9 cellular contexts compared by ENCODE assay signal in genomic region chr10:3248526-3249255, GRCh38.
A peak's percentile ranks its signal among the peaks of the same experiment; 100 is the strongest.
DNase-seq lines count a peak whose midpoint lies in the region; TF ChIP-seq lines count a peak whose summit lies in the region.
"Had no signal": no experiment of that assay in that cellular context is flagged by ENCODE, and none has a peak within 500 bp of the region (broad histone marks: within the 10 kb centered on the region; RNA-seq: fewer than 3 reads in every experiment).

No MANE protein-coding gene starts in this region.

- no peak overlapping the region for H3K4me3 ChIP-seq in HEK293 (ENCODE audit: low read depth, low read length)
- peak overlapping the region; percentile 29 for H3K4me3 ChIP-seq in WI38 (ENCODE audit: low read depth, low read length)
- no peak overlapping the region for H3K4me3 ChIP-seq in left ventricle myocardium inferior
- peak overlapping the region; percentile 23 for H3K4me3 ChIP-seq in smooth muscle cell

- peak overlapping the region; percentile 77 for H3K4me2 ChIP-seq in smooth muscle cell

- no peaks in the 10 kb centered on the region for H3K9me3 Mint-ChIP-seq in activated CD4-positive, alpha-beta T cell treated with anti-CD3 and anti-CD28 coated beads, Interleukin-2, amount 10 ng/mL, durations not matched to agents 24 days and 14 days

- TF ChIP-seq CTCF in HEK293 (tag by site-specific recombination; IDR thresholded peaks at IDR 0.05) (no peak), WI38 (IDR thresholded peaks at IDR 0.05; ENCODE audit: low read depth, low read length) (no peak), left ventricle myocardium inferior (IDR thresholded peaks at IDR 0.05; ENCODE audit: borderline replicate concordance) (no peak), smooth muscle cell (IDR thresholded peaks at IDR 0.05; ENCODE audit: borderline replicate concordance, insufficient read depth, poor library complexity, severe bottlenecking) (no peak)

- H3F3A ChIP-seq in smooth muscle cell (ENCODE audit: low read depth) = peaks cover 10% of the 10 kb centered on the region

- H3K36me3 ChIP-seq in HEK293 (ENCODE audit: control insufficient read depth in 2 of 2, insufficient read depth in 1 of 2, low read length in 2 of 2) (no peaks in the 10 kb centered on the region), left ventricle myocardium inferior (no peaks in the 10 kb centered on the region), smooth muscle cell (ENCODE audit: low read depth) (no peaks in the 10 kb centered on the region)

- no peaks in the 10 kb centered on the region for H3K36me3 Mint-ChIP-seq in activated CD4-positive, alpha-beta T cell treated with anti-CD3 and anti-CD28 coated beads, Interleukin-2, amount 10 ng/mL, durations not matched to agents 24 days and 14 days (ENCODE audit: low read depth)

- H4K20me1 ChIP-seq in smooth muscle cell (ENCODE audit: low read depth) = no peaks in the 10 kb centered on the region

- H3K9me3 ChIP-seq in HEK293 (ENCODE audit: control insufficient read depth, insufficient read depth, low read depth, low read length) (no peaks in the 10 kb centered on the region), left ventricle myocardium inferior (replicated peaks) (no peaks in the 10 kb centered on the region), smooth muscle cell (replicated peaks; ENCODE audit: low read depth) (no peaks in the 10 kb centered on the region)

- CTCF ChIA-PET in HEK293 (lab: Yijun Ruan, JAX) = interaction anchor here (0.8 kb wide), 1 partner anchor 55 kb away, joined by 3 read pairs; no protein-coding TSS in a partner anchor

- H3K27ac ChIP-seq in HEK293 (ENCODE audit: extremely low read depth, low read depth, low read length) (no peak overlapping the region), left ventricle myocardium inferior (replicated peaks) (peak overlapping the region; percentile 43), smooth muscle cell (ENCODE audit: low read depth) (peak overlapping the region; percentile 96)

- no peaks in the 10 kb centered on the region for H3K79me2 ChIP-seq in smooth muscle cell (ENCODE audit: low read depth)

- H3K27ac Mint-ChIP-seq in activated CD4-positive, alpha-beta T cell treated with anti-CD3 and anti-CD28 coated beads, Interleukin-2, amount 10 ng/mL, durations not matched to agents 24 days and 14 days = no peak overlapping the region

- H3K27me3 ChIP-seq in left ventricle myocardium inferior (ENCODE audit: low read depth) = no peaks in the 10 kb centered on the region
- no peaks in the 10 kb centered on the region for H3K27me3 ChIP-seq in smooth muscle cell (ENCODE audit: low read depth)

- intact Hi-C loops in left ventricle myocardium inferior (cut with micrococcal nuclease) = loop anchor here (10.0 kb wide), 1 partner anchor 1526 kb away; no protein-coding TSS in a partner anchor
- intact Hi-C loops in activated CD4-positive, alpha-beta T cell treated with anti-CD3 and anti-CD28 coated beads, Interleukin-2, amount 10 ng/mL, durations not matched to agents 24 days and 14 days (cut with micrococcal nuclease) = no loop called here

- H3K27me3 Mint-ChIP-seq in activated CD4-positive, alpha-beta T cell treated with anti-CD3 and anti-CD28 coated beads, Interleukin-2, amount 10 ng/mL, durations not matched to agents 24 days and 14 days = peaks cover 54% of the 10 kb centered on the region

- H3K4me3 Mint-ChIP-seq in activated CD4-positive, alpha-beta T cell treated with anti-CD3 and anti-CD28 coated beads, Interleukin-2, amount 10 ng/mL, durations not matched to agents 24 days and 14 days = no peak overlapping the region

- POLR2A ChIA-PET in HEK293 (lab: Yijun Ruan, JAX) = no interaction called here

- 3% methylated on average over 6 of the region's 6 CpGs for WGBS in smooth muscle cell (ENCODE audit: low lambda C conversion rate)

- H3K4me1 Mint-ChIP-seq in activated CD4-positive, alpha-beta T cell treated with anti-CD3 and anti-CD28 coated beads, Interleukin-2, amount 10 ng/mL, durations not matched to agents 24 days and 14 days = peaks cover 8% of the 10 kb centered on the region

- peak overlapping the region; percentile 52 for H3K9ac ChIP-seq in smooth muscle cell (ENCODE audit: low read depth)

- H2AFZ ChIP-seq in smooth muscle cell (ENCODE audit: low read depth) = peak overlapping the region; percentile 3

- H3K4me1 ChIP-seq in HEK293 (ENCODE audit: control insufficient read depth, insufficient read depth, low read length) (peaks cover 2% of the 10 kb centered on the region; the same call in 1 of the 2 replicates), left ventricle myocardium inferior (no peaks in the 10 kb centered on the region), smooth muscle cell (ENCODE audit: low read depth) (peaks cover 5% of the 10 kb centered on the region)

- DNase-seq in left ventricle myocardium inferior = no peak
- no peak for DNase-seq in smooth muscle cell (lab: John Stamatoyannopoulos, UW; ENCODE audit: unreplicated experiment)
- no peak for DNase-seq in NCI-H524 treated with DMSO at 0.1 percent for 48 hours (lab: John Stamatoyannopoulos, UW)
- DNase-seq in NCI-H2196 (lab: John Stamatoyannopoulos, UW; ENCODE audit: unreplicated experiment) = no peak
- no peak for DNase-seq in HUDEP-2 (lab: John Stamatoyannopoulos, UW; ENCODE audit: unreplicated experiment in 76 of 76)
- DNase-seq in activated CD4-positive, alpha-beta T cell treated with anti-CD3 and anti-CD28 coated beads, Interleukin-2, amount 10 ng/mL, durations not matched to agents 24 days and 14 days = no peak
- DNase-seq: RPMI8226 had no signal

TF ChIP-seq in HEK293, 187 proteins besides CTCF, POLR2A, EP300 and RAD21 (continues in another document):
- TF ChIP-seq ZBTB17 (tag by site-specific recombination; IDR thresholded peaks at IDR 0.05) (peak; percentile 86), ZNF76 (tag by site-specific recombination; IDR thresholded peaks at IDR 0.05; ENCODE audit: borderline replicate concordance, low read depth) (no peak), GFI1B (tag by site-specific recombination; IDR thresholded peaks at IDR 0.05) (peak; percentile 91), ZEB2 (tag by site-specific recombination; IDR thresholded peaks at IDR 0.05) (0 out of 2 replicates have a peak, but pooled peaks have one; percentile 43), SP7 (tag by site-specific recombination; IDR thresholded peaks at IDR 0.05) (peak; percentile 57; the same call in 1 of the 2 replicates), HOXA7 (CRISPR knock-in tag; IDR thresholded peaks at IDR 0.05; ENCODE audit: borderline replicate concordance) (no peak), ZNF335 (tag by site-specific recombination; conservative IDR thresholded peaks at IDR 0.05) (peak; percentile 33; the same call in 1 of the 2 replicates), PRDM1 (tag by site-specific recombination; IDR thresholded peaks at IDR 0.05) (peak; percentile 62; the same call in 1 of the 2 replicates), ZNF660 (tag by site-specific recombination; IDR thresholded peaks at IDR 0.05) (peak; percentile 68; the same call in 1 of the 2 replicates), ZNF629 (tag by site-specific recombination; IDR thresholded peaks at IDR 0.05) (peak; percentile 44; the same call in 1 of the 2 replicates), ZNF362 (tag by site-specific recombination; IDR thresholded peaks at IDR 0.05) (peak; percentile 87), ZFP69B (tag by site-specific recombination; IDR thresholded peaks at IDR 0.05) (no peak), KLF9 (tag by site-specific recombination; IDR thresholded peaks at IDR 0.05; ENCODE audit: low read depth) (peak; percentile 25; the same call in 1 of the 2 replicates), GLIS1 (tag by site-specific recombination; IDR thresholded peaks at IDR 0.05) (no peak), RBAK (tag by site-specific recombination; IDR thresholded peaks at IDR 0.05) (no peak), ZNF366 (tag by site-specific recombination; conservative IDR thresholded peaks at IDR 0.05) (peak; percentile 21; the same call in 1 of the 2 replicates), PRDM6 (tag by site-specific recombination; IDR thresholded peaks at IDR 0.05) (peak; percentile 60), ZBTB26 (tag by site-specific recombination; optimal IDR thresholded peaks at IDR 0.05) (no peak)

Comparison
In these comparisons a context has a peak if more than half of its experiments do, and no peak if none do; other contexts are left out.
1. H3K4me3 ChIP-seq: peak in WI38 (single experiment) and smooth muscle cell (single experiment); none in HEK293 (single experiment) and left ventricle myocardium inferior (single experiment).